Comparison of ENCODE assay signal across 8 cellular contexts in the genomic region with DNA sequence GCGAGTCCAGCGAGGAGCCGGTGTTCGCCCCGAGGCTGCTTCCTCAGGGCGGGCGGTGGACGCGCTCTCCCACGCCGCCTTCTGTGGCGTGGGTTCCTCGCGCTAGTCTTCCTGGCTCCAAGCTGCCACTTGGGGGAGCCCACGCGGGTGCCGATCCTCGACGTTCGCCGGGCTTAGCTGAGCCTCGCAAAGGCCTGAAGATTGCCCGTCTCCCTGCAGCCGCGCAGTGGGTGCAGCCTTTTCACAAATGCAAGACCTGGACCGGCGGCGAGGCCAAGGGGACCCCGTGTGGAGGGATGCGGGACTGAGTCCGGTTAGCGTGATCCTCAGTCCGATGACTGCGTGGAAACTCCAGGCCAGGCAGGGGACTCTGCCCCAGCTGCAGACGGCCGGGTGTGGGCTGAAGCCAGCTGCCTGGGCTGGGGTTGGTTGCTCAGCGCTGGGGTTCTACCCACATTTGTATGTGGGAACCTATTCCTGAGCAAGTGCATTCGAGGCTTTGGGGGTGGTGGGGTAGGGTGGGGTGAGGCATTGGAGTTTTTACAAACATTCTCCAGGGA. TPM values are rescaled to one million over a fixed set of nuclear protein-coding genes. Genes with fewer than 3 reads are reported as not detected.
A peak's percentile ranks its signal among the peaks of the same experiment; 100 is the strongest.
DNase-seq lines count a peak whose midpoint lies in the region; ATAC-seq and TF ChIP-seq lines count a peak whose summit lies in the region.

No MANE protein-coding gene starts in this region.

- H3K4me1 ChIP-seq in colonic mucosa (peaks cover 5% of the 10 kb centered on the region), mucosa of stomach (ENCODE audit: control insufficient read depth, insufficient read depth, low read length) (peaks cover 9% of the 10 kb centered on the region)

- no peak overlapping the region for H3K27ac Mint-ChIP-seq in activated naive CD4-positive, alpha-beta T cell treated with anti-CD3 and anti-CD28 coated beads for 36 hours

- H3K27ac ChIP-seq in colonic mucosa: peak overlapping the region; percentile 91

- ATAC-seq in HG02852 (IDR thresholded peaks at IDR 0.05; ENCODE audit: unreplicated experiment) (peak; percentile 22), HG03469 (IDR thresholded peaks at IDR 0.05; ENCODE audit: unreplicated experiment) (no peak)

- TF ChIP-seq CTCF in colonic mucosa (IDR thresholded peaks at IDR 0.05): peak; percentile 39

- peak; percentile 68 for DNase-seq in activated naive CD4-positive, alpha-beta T cell treated with anti-CD3 and anti-CD28 coated beads for 36 hours
- DNase-seq in activated naive CD4-positive, alpha-beta T cell treated with anti-CD3 and anti-CD28 coated beads, Interleukin-2, amount 50 U/mL, for 16 hours: no peak
- DNase-seq in OCI-M2 (lab: John Stamatoyannopoulos, UW; ENCODE audit: unreplicated experiment): peak; percentile 82
- DNase-seq in colonic mucosa: no peak
- DNase-seq in stimulated activated CD4-positive, alpha-beta T cell treated with anti-CD3 and anti-CD28 coated beads, Interleukin-2, amount 100 ng/mL, for 48 hours: no peak

- H3K27me3 Mint-ChIP-seq in activated naive CD4-positive, alpha-beta T cell treated with anti-CD3 and anti-CD28 coated beads for 36 hours (ENCODE audit: low read depth): peaks cover 2% of the 10 kb centered on the region

- peak overlapping the region; percentile 76 to 97 for H3K9ac ChIP-seq in colonic mucosa (ENCODE audit: low read depth in 2 of 2, low read length in 2 of 2)
- H3K9ac ChIP-seq in mucosa of stomach (ENCODE audit: low read length): peak overlapping the region; percentile 88

- no peaks in the 10 kb centered on the region for H3K9me3 ChIP-seq in colonic mucosa
- no peaks in the 10 kb centered on the region for H3K9me3 ChIP-seq in mucosa of stomach (ENCODE audit: control insufficient read depth, low read length)

- H3K4me1 Mint-ChIP-seq in activated naive CD4-positive, alpha-beta T cell treated with anti-CD3 and anti-CD28 coated beads for 36 hours (ENCODE audit: low read depth): peaks cover 24% of the 10 kb centered on the region

- no peaks in the 10 kb centered on the region for H3K36me3 ChIP-seq in colonic mucosa
- no peaks in the 10 kb centered on the region for H3K36me3 ChIP-seq in mucosa of stomach (ENCODE audit: control insufficient read depth, insufficient read depth, low read length)

- H3K4me3 Mint-ChIP-seq in activated naive CD4-positive, alpha-beta T cell treated with anti-CD3 and anti-CD28 coated beads for 36 hours: peak overlapping the region; percentile 98

- intact Hi-C loops in activated naive CD4-positive, alpha-beta T cell treated with anti-CD3 and anti-CD28 coated beads for 36 hours (cut with micrococcal nuclease): loop anchor here (1.0 to 5.0 kb wide), 8 partner anchors 17 to 500 kb away; a partner anchor contains a TSS
- intact Hi-C loops in colonic mucosa (cut with DNase I): no loop called here

- CTCF ChIA-PET in activated naive CD4-positive, alpha-beta T cell treated with anti-CD3 and anti-CD28 coated beads for 36 hours (lab: Charles Lee): interaction anchor here (0.6 to 4.1 kb wide), 10 partner anchors 13 to 602 kb away, joined by 3 to 29 read pairs (median 3); a partner anchor contains a TSS

- no peaks in the 10 kb centered on the region for H3K9me3 Mint-ChIP-seq in activated naive CD4-positive, alpha-beta T cell treated with anti-CD3 and anti-CD28 coated beads for 36 hours

- peaks cover 6% of the 10 kb centered on the region for H3K36me3 Mint-ChIP-seq in activated naive CD4-positive, alpha-beta T cell treated with anti-CD3 and anti-CD28 coated beads for 36 hours (ENCODE audit: low read depth)

- H3K4me3 ChIP-seq in colonic mucosa (peak overlapping the region; percentile 79), mucosa of stomach (ENCODE audit: low read length) (peak overlapping the region; percentile 83)

- H3K27me3 ChIP-seq in colonic mucosa (no peaks in the 10 kb centered on the region), mucosa of stomach (ENCODE audit: control insufficient read depth, insufficient read depth, low read length) (no peaks in the 10 kb centered on the region)

RNA-seq across cellular contexts. Expression of a gene that starts 16.6 kb away (rescaled TPM):
- total RNA-seq in activated naive CD4-positive, alpha-beta T cell treated with anti-CD3 and anti-CD28 coated beads for 36 hours: under 1 TPM; 0.76 to 0.84 TPM
- total RNA-seq in colonic mucosa: 10 to 100 TPM; 14.6 to 16.5 TPM

RNA-seq across cellular contexts. Expression of a gene that starts 45.6 kb away (rescaled TPM):
- total RNA-seq in activated naive CD4-positive, alpha-beta T cell treated with anti-CD3 and anti-CD28 coated beads for 36 hours: not detected
- not detected for total RNA-seq in colonic mucosa

RNA-seq across cellular contexts. Expression of a gene that starts 48.2 kb away (rescaled TPM):
- not detected for total RNA-seq in activated naive CD4-positive, alpha-beta T cell treated with anti-CD3 and anti-CD28 coated beads for 36 hours
- total RNA-seq in colonic mucosa: not detected

Comparison
In these comparisons a context has a peak if more than half of its experiments do, and no peak if none do; other contexts are left out.
1. DNase-seq: peak in activated naive CD4-positive, alpha-beta T cell treated with anti-CD3 and anti-CD28 coated beads for 36 hours (single experiment) and OCI-M2 (single experiment); none in activated naive CD4-positive, alpha-beta T cell treated with anti-CD3 and anti-CD28 coated beads, Interleukin-2, amount 50 U/mL, for 16 hours (single experiment), colonic mucosa (single experiment) and stimulated activated CD4-positive, alpha-beta T cell treated with anti-CD3 and anti-CD28 coated beads, Interleukin-2, amount 100 ng/mL, for 48 hours (0 of 2).
2. RNA of a gene that starts 16.6 kb away (total RNA-seq): 14.6 to 16.5 TPM in colonic mucosa; 0.76 to 0.84 TPM in activated naive CD4-positive, alpha-beta T cell treated with anti-CD3 and anti-CD28 coated beads for 36 hours; every median in the first group is over 4 times any median in the second.